ENCODE assay signal across 10 cellular contexts in genomic region chr21:16195896-16196443, GRCh38.
DNase-seq lines count a peak whose midpoint lies in the region; ATAC-seq and TF ChIP-seq lines count a peak whose summit lies in the region.
"Had no signal": no experiment of that assay in that cellular context is flagged by ENCODE, and none has a peak within 500 bp of the region (broad histone marks: within the 10 kb centered on the region; RNA-seq: fewer than 3 reads in every experiment).

No MANE protein-coding gene starts in this region.

- TF ChIP-seq CTCF in MCF 10A (IDR thresholded peaks at IDR 0.05; ENCODE audit: unreplicated experiment) (no peak), right lobe of liver (IDR thresholded peaks at IDR 0.05) (no peak), thoracic aorta (IDR thresholded peaks at IDR 0.05) (no peak)

- TF ChIP-seq POLR2A in right lobe of liver (IDR thresholded peaks at IDR 0.05), result no peak

- CTCF ChIA-PET in MCF 10A (lab: Yijun Ruan, JAX), result interaction anchor here (0.5 to 0.6 kb wide), 3 partner anchors 140 to 750 kb away, joined by 3 read pairs; no protein-coding TSS in a partner anchor

- H3K9me3 Mint-ChIP-seq in MCF 10A (ENCODE audit: unreplicated experiment), result peaks cover 2% of the 10 kb centered on the region

- H3K4me3 ChIP-seq in right lobe of liver (peak overlapping the region; percentile 10 to 54 (median 48)), thoracic aorta (peak overlapping the region; percentile 72)

- H3K4me1 ChIP-seq in right lobe of liver (no peaks in the 10 kb centered on the region), thoracic aorta (ENCODE audit: control insufficient read depth in 1 of 2, low read depth in 2 of 2) (peaks cover 0 to 4% of the 10 kb centered on the region in 2 donors)

- H3K27ac ChIP-seq in right lobe of liver (peak overlapping the region; percentile 39 to 85 (median 70)), thoracic aorta (peak overlapping the region; percentile 18 to 79)

- H3K4me1 Mint-ChIP-seq in MCF 10A (ENCODE audit: insufficient read depth, unreplicated experiment) (peaks cover 6% of the 10 kb centered on the region), T-helper 17 cell (no peaks in the 10 kb centered on the region)
- H3K4me1 Mint-ChIP-seq: activated T-helper 17 cell treated with anti-CD3 and anti-CD28 coated beads, Interleukin-2, amount 50 U/mL, for 72 hours had no signal

- H3K27ac Mint-ChIP-seq in MCF 10A (ENCODE audit: low read depth, unreplicated experiment) (peak overlapping the region; percentile 92), T-helper 17 cell (no peak overlapping the region)
- H3K27ac Mint-ChIP-seq: activated T-helper 17 cell treated with anti-CD3 and anti-CD28 coated beads, Interleukin-2, amount 50 U/mL, for 72 hours had no signal

- H3K9me3 ChIP-seq in right lobe of liver (no peaks in the 10 kb centered on the region), thoracic aorta (no peaks in the 10 kb centered on the region), T-helper 17 cell (ENCODE audit: control insufficient read depth, low read length, poor library complexity, severe bottlenecking) (no peaks in the 10 kb centered on the region)

- no peaks in the 10 kb centered on the region for H3K36me3 Mint-ChIP-seq in MCF 10A (ENCODE audit: insufficient read depth, unreplicated experiment)
- no peaks in the 10 kb centered on the region for H3K36me3 Mint-ChIP-seq in T-helper 17 cell (ENCODE audit: low read depth)

- DNase-seq in SIG-M5 treated with dmso at 0.1 percent for 504 hours (lab: John Stamatoyannopoulos, UW; ENCODE audit: unreplicated experiment) (peak; percentile 16), SIG-M5 (lab: John Stamatoyannopoulos, UW) (no peak), MCF 10A (ENCODE audit: unreplicated experiment) (peak; percentile 14), right lobe of liver (no peak), thoracic aorta (ENCODE audit: low spot score) (no peak), T-helper 17 cell (no peak), NCI-H510A (lab: John Stamatoyannopoulos, UW) (no peak)
- DNase-seq in stimulated activated CD4-positive, alpha-beta T cell treated with anti-CD3 and anti-CD28 coated beads, Interleukin-4, amount 100 ng/mL, for 4 hours, result no peak
- DNase-seq: HCEC 1CT had no signal

- ATAC-seq in right lobe of liver, result peak in 2 of 4 donors; percentile 22 to 25
- no peak for ATAC-seq in thoracic aorta (ENCODE audit: insufficient number of reproducible peaks, low FRiP score, low read depth)
- no peak for ATAC-seq in T-helper 17 cell
- ATAC-seq: activated T-helper 17 cell treated with anti-CD3 and anti-CD28 coated beads, Interleukin-2, amount 50 U/mL, for 72 hours had no signal

- peaks cover 4% of the 10 kb centered on the region for H3K27me3 Mint-ChIP-seq in MCF 10A (ENCODE audit: insufficient read depth, unreplicated experiment)
- no peaks in the 10 kb centered on the region for H3K27me3 Mint-ChIP-seq in T-helper 17 cell
- H3K27me3 Mint-ChIP-seq: activated T-helper 17 cell treated with anti-CD3 and anti-CD28 coated beads, Interleukin-2, amount 50 U/mL, for 72 hours had no signal

- no TSS peak for BruUV-seq in MCF 10A (replicated peaks; lab: Mats Ljungman, UMichigan)

- intact Hi-C loops in MCF 10A (cut with micrococcal nuclease) (loop anchor here (10.0 kb wide), 2 partner anchors 111 to 389 kb away; no protein-coding TSS in a partner anchor), right lobe of liver (cut with DNase I) (loop anchor here (10.0 kb wide), 1 partner anchor 109 kb away; no protein-coding TSS in a partner anchor)

- H3K27me3 ChIP-seq in right lobe of liver (no peaks in the 10 kb centered on the region), thoracic aorta (replicated peaks; ENCODE audit: insufficient read depth) (no peaks in the 10 kb centered on the region)

- H3K4me3 Mint-ChIP-seq in MCF 10A (ENCODE audit: unreplicated experiment), result peak overlapping the region; percentile 68
- no peak overlapping the region for H3K4me3 Mint-ChIP-seq in T-helper 17 cell
- H3K4me3 Mint-ChIP-seq: activated T-helper 17 cell treated with anti-CD3 and anti-CD28 coated beads, Interleukin-2, amount 50 U/mL, for 72 hours had no signal

- POLR2A ChIA-PET in MCF 10A (lab: Yijun Ruan, JAX), result interaction anchor here (0.7 to 3.0 kb wide), 16 partner anchors 9 to 1159 kb away, joined by 3 to 17 read pairs (median 3); no protein-coding TSS in a partner anchor

- WGBS in right lobe of liver (ENCODE audit: insufficient coverage, low coverage, low lambda C conversion rate, missing lambda C conversion rate), result 9% methylated on average over 2 of the region's 2 CpGs

- H3K36me3 ChIP-seq in right lobe of liver, result no peaks in the 10 kb centered on the region
- H3K36me3 ChIP-seq in thoracic aorta, result no peaks in the 10 kb centered on the region

Comparison
In these comparisons a context has a peak if more than half of its experiments do, and no peak if none do; other contexts are left out.
1. DNase-seq: peak in SIG-M5 treated with dmso at 0.1 percent for 504 hours (single experiment) and MCF 10A (single experiment); none in SIG-M5 (single experiment), right lobe of liver (0 of 3), thoracic aorta (single experiment), stimulated activated CD4-positive, alpha-beta T cell treated with anti-CD3 and anti-CD28 coated beads, Interleukin-4, amount 100 ng/mL, for 4 hours (0 of 2), T-helper 17 cell (0 of 3) and NCI-H510A (single experiment).